In genomic region chr6:88520445-88520844, GRCh38 we compare ENCODE assay signal across 20 cellular contexts.
"Had no signal": no experiment of that assay in that cellular context is flagged by ENCODE, and none has a peak within 500 bp of the region (broad histone marks: within the 10 kb centered on the region; RNA-seq: fewer than 3 reads in every experiment).

No MANE protein-coding gene starts in this region.

- H3K27me3 ChIP-seq: gastrocnemius medialis, pancreas, right lobe of liver, tibial nerve, upper lobe of right lung, uterus had no signal

- ATAC-seq: gastrocnemius medialis; left lobe of liver; natural killer cell; pancreas; right lobe of liver; stimulated activated naive B cell treated with anti-CD40 and anti-IgM and Interleukin-4, amounts not matched to agents 10 μg/mL and 1 μg/mL and 100 μg/mL, for 72 hours; upper lobe of right lung had no signal

- H3K4me3 ChIP-seq: gastrocnemius medialis, lung, pancreas, right lobe of liver, thoracic aorta, tibial nerve, upper lobe of right lung, uterus had no signal

- H3K36me3 ChIP-seq: gastrocnemius medialis, pancreas, right lobe of liver, thoracic aorta, tibial nerve, upper lobe of right lung, uterus had no signal

- H3K9me3 ChIP-seq: gastrocnemius medialis, pancreas, right lobe of liver, thoracic aorta, tibial nerve, upper lobe of right lung, uterus had no signal

- DNase-seq: cortex of kidney; effector CD4-positive, alpha-beta T cell; foreskin fibroblast; gastrocnemius medialis; kidney; natural killer cell; occipital lobe; pancreas; retina; right lobe of liver; small intestine; stimulated activated CD4-positive, alpha-beta T cell treated with anti-CD3 and anti-CD28 coated beads, Interleukin-15, amount 100 ng/mL, for 24 hours; stimulated activated CD4-positive, alpha-beta T cell treated with anti-CD3 and anti-CD28 coated beads, Interleukin-2, amount 100 ng/mL, for 48 hours; stimulated activated naive B cell treated with anti-CD40 and anti-IgM and Interleukin-4, amounts not matched to agents 10 μg/mL and 1 μg/mL and 100 μg/mL, for 72 hours; upper lobe of right lung; uterus had no signal

- H3K4me1 ChIP-seq: gastrocnemius medialis, pancreas, right lobe of liver, tibial nerve, upper lobe of right lung, uterus had no signal
